Comparison of ENCODE assay signal across 1 cellular context in the genomic region with DNA sequence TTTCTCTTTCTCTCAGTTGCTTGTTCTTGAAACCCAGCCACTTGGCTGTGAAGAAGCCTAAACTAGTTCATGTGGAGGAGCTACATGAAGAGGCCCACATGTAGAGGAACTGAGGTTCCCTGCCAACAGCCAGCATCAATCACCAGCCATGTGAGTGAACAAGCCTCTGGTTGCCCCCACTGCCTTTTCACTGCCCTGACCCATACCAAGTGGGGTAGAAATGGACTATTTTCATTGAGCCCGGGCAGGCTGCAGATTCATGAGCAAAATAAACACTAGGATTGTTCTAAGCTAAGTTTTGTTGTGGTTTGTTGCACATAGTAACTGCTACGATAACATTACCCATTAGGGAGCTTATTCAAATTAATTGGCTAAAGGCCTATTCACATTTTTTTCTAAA.
TF ChIP-seq lines count a peak whose summit lies in the region.

No MANE protein-coding gene starts in this region.

TF ChIP-seq in GM23338, 12 proteins besides CTCF, POLR2A, EP300 and RAD21 (continued from another document):
- TF ChIP-seq STAT1 (IDR thresholded peaks at IDR 0.05; ENCODE audit: unreplicated experiment) (no peak), JUNB (IDR thresholded peaks at IDR 0.05; ENCODE audit: unreplicated experiment) (no peak), POLR2AphosphoS5 (IDR thresholded peaks at IDR 0.05; ENCODE audit: low read depth) (no peak), EZH2phosphoT487 (IDR thresholded peaks at IDR 0.05; ENCODE audit: unreplicated experiment) (no peak)
TF ChIP-seq in GM23338: peak in this region for 0.
